8 cellular contexts compared by ENCODE assay signal in the genomic region with DNA sequence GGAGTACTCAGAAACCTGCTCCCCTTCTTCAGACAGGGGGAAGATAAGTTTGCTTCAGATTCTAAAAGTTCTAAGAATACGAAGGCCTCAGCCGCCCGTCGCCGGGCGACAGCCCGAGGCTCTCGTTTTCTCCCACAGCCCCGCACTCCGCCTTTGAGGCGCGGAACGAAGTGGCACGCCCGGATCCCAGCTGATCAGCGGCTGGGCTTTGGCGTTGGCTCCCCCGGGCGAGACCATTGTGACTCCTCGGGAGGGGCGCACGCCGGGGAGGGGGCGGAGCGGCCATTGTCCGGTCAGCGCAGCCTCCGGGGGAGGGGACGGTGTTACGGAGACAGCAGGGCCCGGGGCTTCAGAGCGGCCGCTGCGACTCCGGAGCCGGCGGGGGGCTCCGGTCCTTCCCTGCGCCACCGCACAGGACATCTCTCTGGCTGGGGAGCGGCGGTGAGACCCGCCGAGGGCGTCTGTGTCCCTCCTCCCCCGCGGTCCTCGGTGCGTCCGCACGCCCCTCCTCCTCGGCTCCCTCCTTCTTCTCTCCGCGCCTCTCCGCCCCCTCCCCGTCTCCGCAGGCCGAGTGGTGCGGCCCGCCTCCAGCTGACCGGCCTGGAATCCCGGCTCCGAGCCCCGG.
DNase-seq lines count a peak whose midpoint lies in the region; TF ChIP-seq lines count a peak whose summit lies in the region.

A gene with protein sequence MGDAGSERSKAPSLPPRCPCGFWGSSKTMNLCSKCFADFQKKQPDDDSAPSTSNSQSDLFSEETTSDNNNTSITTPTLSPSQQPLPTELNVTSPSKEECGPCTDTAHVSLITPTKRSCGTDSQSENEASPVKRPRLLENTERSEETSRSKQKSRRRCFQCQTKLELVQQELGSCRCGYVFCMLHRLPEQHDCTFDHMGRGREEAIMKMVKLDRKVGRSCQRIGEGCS (plus strand): TSS at position 551 of the 625 bp plus-strand sequence. CDS start 219 bp downstream, outside the sequence.

- peaks cover 49% of the 10 kb centered on the region for H3K79me2 ChIP-seq in MM.1S (ENCODE audit: low read length)

- H3K36me3 ChIP-seq in ES-I3 (ENCODE audit: insufficient read depth, low read length) (no peaks in the 10 kb centered on the region), MM.1S (replicated peaks; ENCODE audit: insufficient read depth, low read length) (no peaks in the 10 kb centered on the region)

- H3K27me3 ChIP-seq in MM.1S (replicated peaks; ENCODE audit: insufficient read depth, low read length): no peaks in the 10 kb centered on the region

- DNase-seq in HCEC 1CT (peak; percentile 98), MM.1S (peak; percentile 95), SIG-M5 (lab: John Stamatoyannopoulos, UW) (peak; percentile 41), activated gamma-delta T cell (lab: John Stamatoyannopoulos, UW) (peak; percentile 83), fibroblast of the conjunctiva (ENCODE audit: low read depth) (peak; percentile 87), nephron progenitor cell (peak; percentile 96)

- peak within 1 kb of the TSS; percentile 98 for H3K4me3 Mint-ChIP-seq in nephron progenitor cell
- peak within 1 kb of the TSS; percentile 98 for H3K4me3 Mint-ChIP-seq in stimulated activated naive CD8-positive, alpha-beta T cell treated with anti-CD3 and anti-CD28 coated beads, Interleukin-15, Interleukin-2, amounts not matched to agents 100 ng/mL and 50 ng/mL, for 24 hours

- no peaks in the 10 kb centered on the region for H3F3A ChIP-seq in MM.1S (ENCODE audit: insufficient read depth, low read length)

- no peaks in the 10 kb centered on the region for H3K36me3 Mint-ChIP-seq in nephron progenitor cell (ENCODE audit: low read depth)
- H3K36me3 Mint-ChIP-seq in stimulated activated naive CD8-positive, alpha-beta T cell treated with anti-CD3 and anti-CD28 coated beads, Interleukin-15, Interleukin-2, amounts not matched to agents 100 ng/mL and 50 ng/mL, for 24 hours (ENCODE audit: low read depth): peaks cover 7% of the 10 kb centered on the region

- H3K9ac ChIP-seq in ES-I3 (ENCODE audit: low read depth, low read length) (peak within 1 kb of the TSS; percentile 95), MM.1S (ENCODE audit: low read length) (peak within 1 kb of the TSS; percentile 91)

- H3K4me1 ChIP-seq in ES-I3 (ENCODE audit: insufficient read depth, low read length) (peaks cover 23% of the 10 kb centered on the region), MM.1S (ENCODE audit: low read length) (peaks cover 11% of the 10 kb centered on the region)

- H3K4me2 ChIP-seq in MM.1S (ENCODE audit: low read depth, low read length): peak within 1 kb of the TSS; percentile 96

- no peaks in the 10 kb centered on the region; the same call in 1 of the 2 replicates for H4K20me1 ChIP-seq in MM.1S (ENCODE audit: insufficient read depth, low read length)

- peak within 1 kb of the TSS; percentile 94 for H2AFZ ChIP-seq in MM.1S (ENCODE audit: low read length)

- no peaks in the 10 kb centered on the region for H3K9me3 Mint-ChIP-seq in nephron progenitor cell
- no peaks in the 10 kb centered on the region for H3K9me3 Mint-ChIP-seq in stimulated activated naive CD8-positive, alpha-beta T cell treated with anti-CD3 and anti-CD28 coated beads, Interleukin-15, Interleukin-2, amounts not matched to agents 100 ng/mL and 50 ng/mL, for 24 hours

- peaks cover 18% of the 10 kb centered on the region for H3K27me3 Mint-ChIP-seq in nephron progenitor cell (ENCODE audit: low read depth, poor library complexity)
- no peaks in the 10 kb centered on the region for H3K27me3 Mint-ChIP-seq in stimulated activated naive CD8-positive, alpha-beta T cell treated with anti-CD3 and anti-CD28 coated beads, Interleukin-15, Interleukin-2, amounts not matched to agents 100 ng/mL and 50 ng/mL, for 24 hours

- no peaks in the 10 kb centered on the region for H3K9me2 ChIP-seq in MM.1S (replicated peaks; ENCODE audit: insufficient read depth, low read length)

- peak within 1 kb of the TSS; percentile 99 for H3K27ac Mint-ChIP-seq in nephron progenitor cell
- peak within 1 kb of the TSS; percentile 97 for H3K27ac Mint-ChIP-seq in stimulated activated naive CD8-positive, alpha-beta T cell treated with anti-CD3 and anti-CD28 coated beads, Interleukin-15, Interleukin-2, amounts not matched to agents 100 ng/mL and 50 ng/mL, for 24 hours

- no peak for TF ChIP-seq CTCF in MM.1S (IDR thresholded peaks at IDR 0.05; ENCODE audit: low read length)
- TF ChIP-seq CTCF in nephron progenitor cell (IDR thresholded peaks at IDR 0.05): no peak

- peak within 1 kb of the TSS; percentile 83 for H3K27ac ChIP-seq in MM.1S (ENCODE audit: low read length)

- peak within 1 kb of the TSS; percentile 95 for H3K4me3 ChIP-seq in MM.1S (ENCODE audit: low read length)

- H3K9me3 ChIP-seq in ES-I3 (ENCODE audit: control insufficient read depth, insufficient read depth, low read length) (no peaks in the 10 kb centered on the region), MM.1S (replicated peaks; ENCODE audit: insufficient read depth, low read length) (no peaks in the 10 kb centered on the region)

- peaks cover 47% of the 10 kb centered on the region for H3K4me1 Mint-ChIP-seq in nephron progenitor cell
- peaks cover 52% of the 10 kb centered on the region for H3K4me1 Mint-ChIP-seq in stimulated activated naive CD8-positive, alpha-beta T cell treated with anti-CD3 and anti-CD28 coated beads, Interleukin-15, Interleukin-2, amounts not matched to agents 100 ng/mL and 50 ng/mL, for 24 hours (ENCODE audit: low read depth)

Comparison
In these comparisons a context has a peak if more than half of its experiments do, and no peak if none do; other contexts are left out.
1. Peak in every context shown above with its lines: DNase-seq, H3K4me3 ChIP-seq and H3K27ac ChIP-seq.
2. DNase-seq: peak in every context shown above with its lines; median percentile 98 in HCEC 1CT; 96 in nephron progenitor cell; 95 in MM.1S; 87 in fibroblast of the conjunctiva; 83 in activated gamma-delta T cell; 41 in SIG-M5.